In genomic region chr6:42742116-42742894, GRCh38 we compare ENCODE assay signal across 9 cellular contexts. TPM values are rescaled to one million over a fixed set of nuclear protein-coding genes. Genes with fewer than 3 reads are reported as not detected.
DNase-seq lines count a peak whose midpoint lies in the region; ATAC-seq lines count a peak whose summit lies in the region.
"Had no signal": no experiment of that assay in that cellular context is flagged by ENCODE, and none has a peak within 500 bp of the region (broad histone marks: within the 10 kb centered on the region; RNA-seq: fewer than 3 reads in every experiment).

No MANE protein-coding gene starts in this region.

- no peak overlapping the region for H3K4ac ChIP-seq in mesendoderm (ENCODE audit: low read depth, low read length)

- H3K27me3 Mint-ChIP-seq in T-cell: no peaks in the 10 kb centered on the region
- peaks cover 7% of the 10 kb centered on the region for H3K27me3 Mint-ChIP-seq in activated T-helper 2 cell treated with anti-CD3 and anti-CD28 coated beads, Interferon-gamma antibody, Interleukin-2, Interleukin-4, amounts not matched to agents 10 μg/mL and 5 μg/mL and 100 μg/mL, durations not matched to agents 14 hours and 24 hours and 36 hours (ENCODE audit: low read depth)

- no peak overlapping the region for H2BK5ac ChIP-seq in mesendoderm (ENCODE audit: low read length)

- DNase-seq in DMS114 treated with DMSO at 0.1 percent for 48 hours (lab: John Stamatoyannopoulos, UW; ENCODE audit: unreplicated experiment) (peak; percentile 27), NCI-H1436 (lab: John Stamatoyannopoulos, UW) (peak; percentile 55), T-cell (no peak), kidney tubule cell (ENCODE audit: low spot score) (peak; percentile 60), cortex of kidney (lab: John Stamatoyannopoulos, UW) (no peak), HK-2 (ENCODE audit: unreplicated experiment) (no peak), mesendoderm (no peak)
- no peak for DNase-seq in activated T-helper 2 cell treated with anti-CD3 and anti-CD28 coated beads, Interferon-gamma antibody, Interleukin-2, Interleukin-4, amounts not matched to agents 10 μg/mL and 5 μg/mL and 100 μg/mL, durations not matched to agents 14 hours and 24 hours and 36 hours (ENCODE audit: low spot score)
- DNase-seq: foreskin melanocyte had no signal

- peaks cover 7 to 10% (median 10%) of the 10 kb centered on the region in 3 donors for H3K9me3 Mint-ChIP-seq in T-cell
- H3K9me3 Mint-ChIP-seq in activated T-helper 2 cell treated with anti-CD3 and anti-CD28 coated beads, Interferon-gamma antibody, Interleukin-2, Interleukin-4, amounts not matched to agents 10 μg/mL and 5 μg/mL and 100 μg/mL, durations not matched to agents 14 hours and 24 hours and 36 hours: no peaks in the 10 kb centered on the region

- H3K27ac ChIP-seq in mesendoderm (ENCODE audit: low read depth, low read length): no peak overlapping the region

- H3K4me2 ChIP-seq in mesendoderm (ENCODE audit: low read length): no peak overlapping the region

- intact Hi-C loops in activated T-helper 2 cell treated with anti-CD3 and anti-CD28 coated beads, Interferon-gamma antibody, Interleukin-2, Interleukin-4, amounts not matched to agents 10 μg/mL and 5 μg/mL and 100 μg/mL, durations not matched to agents 14 hours and 24 hours and 36 hours (cut with micrococcal nuclease): loop anchor here (10.0 kb wide), 1 partner anchor 178 kb away; the partner anchor contains the start of gene UBR2

- peak overlapping the region in 2 of 3 donors; percentile 29 for H3K4me3 Mint-ChIP-seq in T-cell
- no peak overlapping the region for H3K4me3 Mint-ChIP-seq in activated T-helper 2 cell treated with anti-CD3 and anti-CD28 coated beads, Interferon-gamma antibody, Interleukin-2, Interleukin-4, amounts not matched to agents 10 μg/mL and 5 μg/mL and 100 μg/mL, durations not matched to agents 14 hours and 24 hours and 36 hours (ENCODE audit: low read depth)

- no peak overlapping the region for H3K4me3 ChIP-seq in mesendoderm (ENCODE audit: low read length)

- H4K8ac ChIP-seq in mesendoderm (ENCODE audit: low read depth, low read length): no peak overlapping the region

- peaks cover 17% of the 10 kb centered on the region for H3K79me2 ChIP-seq in mesendoderm (ENCODE audit: control insufficient read depth, insufficient read depth, low read length)

- no CpG with 5 or more reads among the region's 5 CpGs for WGBS in mesendoderm (ENCODE audit: extremely low coverage, insufficient coverage, low lambda C conversion rate)

- H4K5ac ChIP-seq in mesendoderm (ENCODE audit: low read length): no peak overlapping the region

- H3K36me3 Mint-ChIP-seq in T-cell: peaks cover 7% of the 10 kb centered on the region
- peaks cover 17% of the 10 kb centered on the region for H3K36me3 Mint-ChIP-seq in activated T-helper 2 cell treated with anti-CD3 and anti-CD28 coated beads, Interferon-gamma antibody, Interleukin-2, Interleukin-4, amounts not matched to agents 10 μg/mL and 5 μg/mL and 100 μg/mL, durations not matched to agents 14 hours and 24 hours and 36 hours (ENCODE audit: low read depth)

- peaks cover 2% of the 10 kb centered on the region for H3K4me1 ChIP-seq in mesendoderm (ENCODE audit: control insufficient read depth, low read depth, low read length)

- POLR2A ChIA-PET in T-cell (lab: Charles Lee): interaction anchor here (1.5 to 1.7 kb wide), 2 partner anchors 17 to 28 kb away, joined by 4 read pairs; no protein-coding TSS in a partner anchor

- no peaks in the 10 kb centered on the region for H3K27me3 ChIP-seq in mesendoderm (ENCODE audit: insufficient read depth, low read length, poor library complexity)

- no peak overlapping the region for H2BK120ac ChIP-seq in mesendoderm (ENCODE audit: low read depth, low read length)

- CTCF ChIA-PET in T-cell (lab: Charles Lee): interaction anchor here in 1 of 2 donors (0.6 kb wide), 1 partner anchor 55 kb away, joined by 5 read pairs; no protein-coding TSS in a partner anchor

- H3K23ac ChIP-seq in mesendoderm (ENCODE audit: low read length): no peak overlapping the region

- H2AK5ac ChIP-seq in mesendoderm (ENCODE audit: low read length): no peak overlapping the region

- H2BK15ac ChIP-seq in mesendoderm (replicated peaks; ENCODE audit: low read depth): no peak overlapping the region

- H3K56ac ChIP-seq in mesendoderm (ENCODE audit: low read length): no peak overlapping the region

- H3K18ac ChIP-seq in mesendoderm (ENCODE audit: low read length): no peak overlapping the region

- H3K4me1 Mint-ChIP-seq in T-cell: peaks cover 7 to 17% (median 13%) of the 10 kb centered on the region in 3 donors
- peaks cover 10% of the 10 kb centered on the region for H3K4me1 Mint-ChIP-seq in activated T-helper 2 cell treated with anti-CD3 and anti-CD28 coated beads, Interferon-gamma antibody, Interleukin-2, Interleukin-4, amounts not matched to agents 10 μg/mL and 5 μg/mL and 100 μg/mL, durations not matched to agents 14 hours and 24 hours and 36 hours (ENCODE audit: low read depth)

- peaks cover 7% of the 10 kb centered on the region for H3K79me1 ChIP-seq in mesendoderm (ENCODE audit: low read length)

- H3K36me3 ChIP-seq in mesendoderm (ENCODE audit: control insufficient read depth, insufficient read depth, low read length): no peaks in the 10 kb centered on the region

- no peak overlapping the region for H3K27ac Mint-ChIP-seq in T-cell
- H3K27ac Mint-ChIP-seq in activated T-helper 2 cell treated with anti-CD3 and anti-CD28 coated beads, Interferon-gamma antibody, Interleukin-2, Interleukin-4, amounts not matched to agents 10 μg/mL and 5 μg/mL and 100 μg/mL, durations not matched to agents 14 hours and 24 hours and 36 hours: no peak overlapping the region

- no peak for ATAC-seq in T-cell (replicated peaks in 1 of 4)

- H3K9ac ChIP-seq in mesendoderm (ENCODE audit: low read length): no peak overlapping the region

RNA-seq across cellular contexts. Expression of gene TBCC, which starts 3.6 kb away (rescaled TPM):
- total RNA-seq in T-cell: 10 to 100 TPM; 56.5 to 74.8 (median 59.4) TPM
- polyA plus RNA-seq in mesendoderm (2013, experiment 1 of 2): 23.2 TPM
- polyA plus RNA-seq in mesendoderm (2013, experiment 2 of 2): 22.7 TPM
- 17.7 and 19.5 TPM in 2 replicates for total RNA-seq in activated T-helper 2 cell treated with anti-CD3 and anti-CD28 coated beads, Interferon-gamma antibody, Interleukin-2, Interleukin-4, amounts not matched to agents 10 μg/mL and 5 μg/mL and 100 μg/mL, durations not matched to agents 14 hours and 24 hours and 36 hours

RNA-seq across cellular contexts. Expression of gene PRPH2, which starts 19.9 kb away (rescaled TPM):
- under 1 TPM in 2 of 5 donors, not detected in 3; 0.12 to 0.13 TPM for total RNA-seq in T-cell
- polyA plus RNA-seq in mesendoderm (2013, experiment 1 of 2): 0.29 TPM
- 0.35 TPM for polyA plus RNA-seq in mesendoderm (2013, experiment 2 of 2)
- total RNA-seq in activated T-helper 2 cell treated with anti-CD3 and anti-CD28 coated beads, Interferon-gamma antibody, Interleukin-2, Interleukin-4, amounts not matched to agents 10 μg/mL and 5 μg/mL and 100 μg/mL, durations not matched to agents 14 hours and 24 hours and 36 hours: not detected in 2 replicates

RNA-seq across cellular contexts. Expression of gene BICRAL, which starts 39.5 kb away (rescaled TPM):
- 10 to 100 TPM; 33.1 to 39.5 (median 33.6) TPM for total RNA-seq in T-cell
- polyA plus RNA-seq in mesendoderm (2013, experiment 1 of 2): 7.6 TPM
- polyA plus RNA-seq in mesendoderm (2013, experiment 2 of 2): 7.4 TPM
- total RNA-seq in activated T-helper 2 cell treated with anti-CD3 and anti-CD28 coated beads, Interferon-gamma antibody, Interleukin-2, Interleukin-4, amounts not matched to agents 10 μg/mL and 5 μg/mL and 100 μg/mL, durations not matched to agents 14 hours and 24 hours and 36 hours: 14.2 and 14.4 TPM in 2 replicates

Comparison
In these comparisons a context has a peak if more than half of its experiments do, and no peak if none do; other contexts are left out.
1. DNase-seq: peak in DMS114 treated with DMSO at 0.1 percent for 48 hours (single experiment), NCI-H1436 (single experiment) and kidney tubule cell (single experiment); none in T-cell (0 of 34), cortex of kidney (single experiment), HK-2 (single experiment), mesendoderm (single experiment) and activated T-helper 2 cell treated with anti-CD3 and anti-CD28 coated beads, Interferon-gamma antibody, Interleukin-2, Interleukin-4, amounts not matched to agents 10 μg/mL and 5 μg/mL and 100 μg/mL, durations not matched to agents 14 hours and 24 hours and 36 hours (single experiment).